ENCODE assay signal across 1 cellular context in genomic region chr5:181259974-181260719, GRCh38.
TF ChIP-seq lines count a peak whose summit lies in the region.

No MANE protein-coding gene starts in this region.

TF ChIP-seq in GM23338, 12 proteins besides CTCF, POLR2A, EP300 and RAD21 (continued from another document):
- TF ChIP-seq ZNF462 (CRISPR knock-in tag; IDR thresholded peaks at IDR 0.05) = no peak
- no peak for TF ChIP-seq NANOG (IDR thresholded peaks at IDR 0.05; ENCODE audit: borderline replicate concordance)
- TF ChIP-seq JUNB (IDR thresholded peaks at IDR 0.05; ENCODE audit: unreplicated experiment) = no peak
- no peak for TF ChIP-seq ZNF114 (CRISPR knock-in tag; IDR thresholded peaks at IDR 0.05)
- TF ChIP-seq REST (IDR thresholded peaks at IDR 0.05; ENCODE audit: unreplicated experiment) = no peak
- no peak for TF ChIP-seq ETS1 (IDR thresholded peaks at IDR 0.05)
